In genomic region chr7:99196536-99197288, GRCh38 we compare ENCODE assay signal across 17 cellular contexts. TPM values are rescaled to one million over a fixed set of nuclear protein-coding genes. Genes with fewer than 3 reads are reported as not detected.
A peak's percentile ranks its signal among the peaks of the same experiment; 100 is the strongest.
DNase-seq lines count a peak whose midpoint lies in the region; ATAC-seq and TF ChIP-seq lines count a peak whose summit lies in the region.
"Had no signal": no experiment of that assay in that cellular context is flagged by ENCODE, and none has a peak within 500 bp of the region (broad histone marks: within the 10 kb centered on the region; RNA-seq: fewer than 3 reads in every experiment).

No MANE protein-coding gene starts in this region.

- DNase-seq in ELR (ENCODE audit: low read depth) (peak; percentile 72), MV-4-11 (lab: John Stamatoyannopoulos, UW) (peak; percentile 8), cardiac fibroblast (ENCODE audit: low read depth in 2 of 2) (peak; percentile 19 to 45), lower lobe of right lung (no peak), WERI-Rb-1 (no peak), T-helper 2 cell (no peak)
- DNase-seq in activated naive CD4-positive, alpha-beta T cell treated with anti-CD3 and anti-CD28 coated beads, Interleukin-2, amount 50 U/mL, for 16 hours: no peak
- DNase-seq: activated T-cell treated with anti-CD3 and anti-CD28 coated beads, Interleukin-2, amount 50 U/mL, for 4 hours; CD4-positive, CD25-positive, alpha-beta regulatory T cell; sigmoid colon; upper lobe of right lung had no signal

- ATAC-seq in lower lobe of right lung (peak; percentile 50 to 56), HG03442 (IDR thresholded peaks at IDR 0.05; ENCODE audit: unreplicated experiment) (no peak)
- ATAC-seq: activated T-cell treated with anti-CD3 and anti-CD28 coated beads, Interleukin-2, amount 50 U/mL, for 4 hours; esophagus mucosa; GM12878; stimulated activated effector memory CD8-positive, alpha-beta T cell treated with anti-CD3 and anti-CD28 coated beads, Interleukin-12 subunit alpha, Interleukin-12 subunit beta, amount 100 ng/mL, for 72 hours; upper lobe of right lung had no signal

- no peak for TF ChIP-seq CTCF in cardiac fibroblast (IDR thresholded peaks at IDR 0.05; ENCODE audit: low read depth, low read length)
- no peak for TF ChIP-seq CTCF in lower lobe of right lung (IDR thresholded peaks at IDR 0.05)
- no peak for TF ChIP-seq CTCF in WERI-Rb-1 (IDR thresholded peaks at IDR 0.05; ENCODE audit: low read depth, low read length)

- H3K4me1 ChIP-seq in lower lobe of right lung: no peaks in the 10 kb centered on the region
- H3K4me1 ChIP-seq: sigmoid colon, upper lobe of right lung had no signal

- H3K9me3 ChIP-seq in lower lobe of right lung: peaks cover 9% of the 10 kb centered on the region
- no peaks in the 10 kb centered on the region for H3K9me3 ChIP-seq in WERI-Rb-1 (ENCODE audit: severe bottlenecking)
- H3K9me3 ChIP-seq: neutrophil had no signal

- H3K27me3 ChIP-seq in lower lobe of right lung (ENCODE audit: low read depth) (no peaks in the 10 kb centered on the region), WERI-Rb-1 (ENCODE audit: insufficient read depth, low read depth, severe bottlenecking) (no peaks in the 10 kb centered on the region)
- H3K27me3 ChIP-seq: neutrophil, sigmoid colon, upper lobe of right lung had no signal

- intact Hi-C loops in lower lobe of right lung (cut with DNase I): no loop called here

- H3K36me3 ChIP-seq in lower lobe of right lung: no peaks in the 10 kb centered on the region
- no peaks in the 10 kb centered on the region for H3K36me3 ChIP-seq in WERI-Rb-1
- H3K36me3 ChIP-seq: neutrophil, sigmoid colon, upper lobe of right lung had no signal

- H3K4me3 ChIP-seq in cardiac fibroblast (replicated peaks in 1 of 2; ENCODE audit: low read depth in 2 of 2, low read length in 2 of 2): no peak overlapping the region
- H3K4me3 ChIP-seq in lower lobe of right lung: no peak overlapping the region
- H3K4me3 ChIP-seq in WERI-Rb-1 (ENCODE audit: low read depth, low read length): no peak overlapping the region
- H3K4me3 ChIP-seq: GM12878, lung, sigmoid colon, upper lobe of right lung had no signal

- peak overlapping the region; percentile 8 for H3K27ac ChIP-seq in lower lobe of right lung
- H3K27ac ChIP-seq in WERI-Rb-1: no peak overlapping the region
- H3K27ac ChIP-seq: neutrophil, sigmoid colon, upper lobe of right lung had no signal

RNA-seq across cellular contexts. Expression of gene KPNA7, which starts 11.2 kb away (rescaled TPM):
- total RNA-seq in lower lobe of right lung: 0.71 TPM
- total RNA-seq: activated T-cell treated with anti-CD3 and anti-CD28 coated beads, Interleukin-2, amount 50 U/mL, for 4 hours; CD4-positive, CD25-positive, alpha-beta regulatory T cell; GM12878; sigmoid colon had no signal

RNA-seq across cellular contexts. Expression of gene SMURF1, which starts 52.8 kb away (rescaled TPM):
- 32.0 TPM for total RNA-seq in lower lobe of right lung

Comparison
In these comparisons a context has a peak if more than half of its experiments do, and no peak if none do; other contexts are left out.
1. DNase-seq: peak in ELR (single experiment), MV-4-11 (single experiment) and cardiac fibroblast (2 of 2); none in lower lobe of right lung (single experiment), WERI-Rb-1 (single experiment), T-helper 2 cell (0 of 5) and activated naive CD4-positive, alpha-beta T cell treated with anti-CD3 and anti-CD28 coated beads, Interleukin-2, amount 50 U/mL, for 16 hours (single experiment).